Comparison of ENCODE assay signal across 1 cellular context in genomic region chr3:197520311-197521276, GRCh38.
TF ChIP-seq lines count a peak whose summit lies in the region.

No MANE protein-coding gene starts in this region.

TF ChIP-seq in K562, 482 proteins besides CTCF, POLR2A, EP300 and RAD21 (continued from another document):
- TF ChIP-seq CUX1 (CRISPR knock-in tag; IDR thresholded peaks at IDR 0.05): no peak
- TF ChIP-seq BHLHE40 (IDR thresholded peaks at IDR 0.05; ENCODE audit: low read length): 0 out of 2 replicates have a peak, but pooled peaks have one; percentile 18
- TF ChIP-seq MEIS2 (IDR thresholded peaks at IDR 0.05; ENCODE audit: partially characterized antibody): peak; percentile 24
- no peak for TF ChIP-seq ZNF347 (CRISPR knock-in tag; IDR thresholded peaks at IDR 0.05; ENCODE audit: low read depth)
- TF ChIP-seq ZBTB1 (CRISPR knock-in tag; IDR thresholded peaks at IDR 0.05; ENCODE audit: borderline replicate concordance, low read depth): no peak
- TF ChIP-seq FOXA3 (CRISPR knock-in tag; conservative IDR thresholded peaks at IDR 0.05 in 1 of 2, IDR thresholded peaks at IDR 0.05 in 1 of 2): no peak
- no peak for TF ChIP-seq ESRRA (IDR thresholded peaks at IDR 0.05; ENCODE audit: borderline replicate concordance, low read depth)
- TF ChIP-seq ARNT (IDR thresholded peaks at IDR 0.05): no peak
- no peak for TF ChIP-seq TRIM28 (IDR thresholded peaks at IDR 0.05)
- no peak for TF ChIP-seq ZNF165 (CRISPR knock-in tag; IDR thresholded peaks at IDR 0.05; ENCODE audit: borderline replicate concordance)
- no peak for TF ChIP-seq PTBP1 (IDR thresholded peaks at IDR 0.05; ENCODE audit: low read depth, low read length)
